7 cellular contexts compared by ENCODE assay signal in the genomic region with DNA sequence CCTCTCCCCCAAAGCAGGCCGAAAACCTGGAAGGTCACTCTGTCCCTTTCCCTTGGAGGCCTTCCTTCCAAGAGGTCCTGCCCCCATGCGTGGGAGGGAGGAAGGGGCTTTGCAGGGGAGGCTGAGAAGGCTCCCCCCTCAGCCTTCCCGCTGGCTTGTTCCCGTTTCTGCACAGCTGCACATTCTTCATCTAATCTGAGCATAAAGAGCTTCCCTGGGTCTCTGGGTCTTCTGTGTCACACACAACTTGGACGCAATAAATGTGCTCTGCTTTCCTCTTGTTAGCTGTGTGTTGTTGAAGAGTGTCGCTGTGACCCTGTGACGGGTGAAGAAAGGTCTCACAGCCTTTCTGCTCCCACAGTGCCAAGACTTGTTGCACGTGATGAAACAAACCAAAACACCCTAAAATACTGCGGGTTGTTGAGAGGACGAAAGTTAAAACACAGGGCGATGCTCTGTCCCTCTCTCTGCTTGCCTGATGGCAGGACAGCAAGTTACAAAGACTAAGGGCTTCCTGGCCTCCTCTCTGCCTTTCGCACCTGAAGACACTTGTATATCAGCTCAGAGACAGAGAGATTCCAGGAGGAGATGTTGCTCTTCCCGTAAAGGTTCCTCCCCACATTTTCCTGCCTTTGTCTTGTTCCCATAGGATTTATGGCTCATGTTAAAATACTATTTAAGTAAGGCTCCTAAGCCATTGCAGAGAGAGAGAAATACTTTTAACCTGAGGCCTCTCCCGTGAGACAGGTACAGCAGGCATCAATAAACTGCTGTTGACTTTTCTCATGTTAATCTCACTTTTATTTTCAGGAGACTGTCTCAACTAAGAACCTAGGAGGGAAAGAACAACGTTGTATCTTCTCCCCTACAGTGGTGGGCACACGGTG. TPM values are rescaled to one million over a fixed set of nuclear protein-coding genes. Genes with fewer than 3 reads are reported as not detected.
DNase-seq lines count a peak whose midpoint lies in the region; ATAC-seq and TF ChIP-seq lines count a peak whose summit lies in the region.

No MANE protein-coding gene starts in this region.

- no peak for ATAC-seq in GM18502 (IDR thresholded peaks at IDR 0.05; ENCODE audit: poor library complexity, unreplicated experiment)

- TF ChIP-seq POLR2A in testis (IDR thresholded peaks at IDR 0.05) (no peak), erythroblast (IDR thresholded peaks at IDR 0.05; ENCODE audit: low read length) (no peak)

- H3K27me3 ChIP-seq in NT2/D1 (ENCODE audit: insufficient read depth, insufficient read length) (no peaks in the 10 kb centered on the region), testis (no peaks in the 10 kb centered on the region)

- H3K9me3 ChIP-seq in NT2/D1 (ENCODE audit: insufficient read depth, low read length) (peaks cover 24% of the 10 kb centered on the region), testis (no peaks in the 10 kb centered on the region)

- intact Hi-C loops in dendritic cell treated with granulocyte-macrophage colony-stimulating factor and Interleukin-4, amounts not matched to agents 40 ng/mL and 50 ng/mL, for 4 days (cut with micrococcal nuclease): no loop called here
- intact Hi-C loops in testis (cut with DNase I; ENCODE audit: low total_unique reads): no loop called here

- peaks cover 26% of the 10 kb centered on the region for H3K4me1 Mint-ChIP-seq in dendritic cell treated with granulocyte-macrophage colony-stimulating factor and Interleukin-4, amounts not matched to agents 40 ng/mL and 50 ng/mL, for 4 days (ENCODE audit: low read depth)

- H3K9ac ChIP-seq in NT2/D1 (ENCODE audit: insufficient read length, low read depth): peak overlapping the region; percentile 59

- H3K4me3 ChIP-seq in NT2/D1 (ENCODE audit: insufficient read length, low read depth) (no peak overlapping the region), testis (no peak overlapping the region)

- H3K27me3 Mint-ChIP-seq in dendritic cell treated with granulocyte-macrophage colony-stimulating factor and Interleukin-4, amounts not matched to agents 40 ng/mL and 50 ng/mL, for 4 days: peaks cover 20% of the 10 kb centered on the region

- H3K27ac ChIP-seq in testis: peak overlapping the region; percentile 82 to 88

- DNase-seq in NT2/D1 (ENCODE audit: low read depth, low spot score): no peak
- DNase-seq in mesenteric fat pad (ENCODE audit: low spot score): peak; percentile 68
- peak; percentile 73 for DNase-seq in testis
- DNase-seq in erythroblast (lab: John Stamatoyannopoulos, UW): no peak
- no peak for DNase-seq in activated gamma-delta T cell (lab: John Stamatoyannopoulos, UW)

- WGBS in testis, 2 donors: 27 to 28% methylated on average over 15 to 16 of the region's 16 CpGs

- peak overlapping the region; percentile 79 for H3K27ac Mint-ChIP-seq in dendritic cell treated with granulocyte-macrophage colony-stimulating factor and Interleukin-4, amounts not matched to agents 40 ng/mL and 50 ng/mL, for 4 days

- peaks cover 19% of the 10 kb centered on the region for H3K4me1 ChIP-seq in NT2/D1 (ENCODE audit: insufficient read depth, insufficient read length)
- peaks cover 38% of the 10 kb centered on the region for H3K4me1 ChIP-seq in testis

- H3K9me3 Mint-ChIP-seq in dendritic cell treated with granulocyte-macrophage colony-stimulating factor and Interleukin-4, amounts not matched to agents 40 ng/mL and 50 ng/mL, for 4 days: peaks cover 22% of the 10 kb centered on the region

- H3K36me3 ChIP-seq in NT2/D1 (ENCODE audit: insufficient read depth, insufficient read length, low read length): no peaks in the 10 kb centered on the region
- no peaks in the 10 kb centered on the region for H3K36me3 ChIP-seq in testis (ENCODE audit: low read depth, missing control alignments)

- no peak for TF ChIP-seq CTCF in testis (IDR thresholded peaks at IDR 0.05)

- peaks cover 9% of the 10 kb centered on the region for H3K36me3 Mint-ChIP-seq in dendritic cell treated with granulocyte-macrophage colony-stimulating factor and Interleukin-4, amounts not matched to agents 40 ng/mL and 50 ng/mL, for 4 days (ENCODE audit: low read depth)

- H3K4me3 Mint-ChIP-seq in dendritic cell treated with granulocyte-macrophage colony-stimulating factor and Interleukin-4, amounts not matched to agents 40 ng/mL and 50 ng/mL, for 4 days: no peak overlapping the region

RNA-seq across cellular contexts. Expression of gene IFITM3, which starts 15.4 kb away (rescaled TPM):
- total RNA-seq in mesenteric fat pad (964 TPM), testis (100 to 1,000 TPM; 256 to 459 TPM)
- polyA plus RNA-seq in testis (ENCODE audit: insufficient read depth, low read depth, low replicate concordance): 717 TPM

RNA-seq across cellular contexts. Expression of gene IFITM1, which starts 22.2 kb away (rescaled TPM):
- total RNA-seq in mesenteric fat pad (232 TPM), testis (10 to 100 TPM; 63.1 to 93.3 TPM)
- polyA plus RNA-seq in testis (ENCODE audit: insufficient read depth, low read depth, low replicate concordance): 146 TPM

RNA-seq across cellular contexts. Expression of gene IFITM2, which starts 28.4 kb away (rescaled TPM):
- 657 TPM for total RNA-seq in mesenteric fat pad
- total RNA-seq in testis: 100 to 1,000 TPM; 119 to 169 TPM
- polyA plus RNA-seq in testis (ENCODE audit: insufficient read depth, low read depth, low replicate concordance): 283 TPM

RNA-seq across cellular contexts. Expression of gene B4GALNT4, which starts 33.3 kb away (rescaled TPM):
- total RNA-seq in mesenteric fat pad (not detected), testis (10 to 100 TPM in 1 of 2 donors, 1 to 10 TPM in 1; 7.2 to 10.1 TPM)
- polyA plus RNA-seq in testis (ENCODE audit: insufficient read depth, low read depth, low replicate concordance): 4.3 TPM

RNA-seq across cellular contexts. Expression of gene IFITM5, which starts 36.7 kb away (rescaled TPM):
- total RNA-seq in mesenteric fat pad: not detected
- not detected for total RNA-seq in testis
- polyA plus RNA-seq in testis (ENCODE audit: insufficient read depth, low read depth, low replicate concordance): not detected

Comparison
In these comparisons a context has a peak if more than half of its experiments do, and no peak if none do; other contexts are left out.
1. DNase-seq: peak in mesenteric fat pad (single experiment) and testis (single experiment); none in NT2/D1 (single experiment), erythroblast (0 of 2) and activated gamma-delta T cell (single experiment).